ENCODE assay signal across 15 cellular contexts in genomic region chr5:78573318-78573717, GRCh38.
DNase-seq lines count a peak whose midpoint lies in the region; ATAC-seq and TF ChIP-seq lines count a peak whose summit lies in the region.
"Had no signal": no experiment of that assay in that cellular context is flagged by ENCODE, and none has a peak within 500 bp of the region (broad histone marks: within the 10 kb centered on the region; RNA-seq: fewer than 3 reads in every experiment).

No MANE protein-coding gene starts in this region.

- H3K4me1 ChIP-seq in adipocyte (ENCODE audit: control insufficient read depth, insufficient read depth, low read length) (peaks cover 68% of the 10 kb centered on the region), uterus (no peaks in the 10 kb centered on the region)
- no peaks in the 10 kb centered on the region for H3K4me1 ChIP-seq in effector memory CD4-positive, alpha-beta T cell (ENCODE audit: control insufficient read depth, insufficient read depth, low read length, poor library complexity, severe bottlenecking)

- H3K27me3 ChIP-seq in adipocyte (replicated peaks; ENCODE audit: control insufficient read depth, insufficient read depth, low read length) (no peaks in the 10 kb centered on the region), uterus (no peaks in the 10 kb centered on the region)
- H3K27me3 ChIP-seq in effector memory CD4-positive, alpha-beta T cell (replicated peaks; ENCODE audit: control insufficient read depth, insufficient read depth, low read length, poor library complexity, severe bottlenecking), result no peaks in the 10 kb centered on the region

- no peaks in the 10 kb centered on the region for H3K9me3 ChIP-seq in adipocyte (ENCODE audit: control insufficient read depth, low read length)
- H3K9me3 ChIP-seq in effector memory CD4-positive, alpha-beta T cell (ENCODE audit: control insufficient read depth, low read length), result no peaks in the 10 kb centered on the region
- no peaks in the 10 kb centered on the region for H3K9me3 ChIP-seq in uterus
- H3K9me3 ChIP-seq: lower lobe of right lung had no signal

- peak overlapping the region; percentile 43 for H3K9ac ChIP-seq in adipocyte (ENCODE audit: low read length)

- intact Hi-C loops in uterus (cut with DNase I; ENCODE audit: low total_unique reads), result no loop called here

- in situ Hi-C loops in GM13976 (cut with MboI; ENCODE audit: low sequenced_read_pairs, unreplicated experiment), result no loop called here

- H3K4me3 ChIP-seq in adipocyte (ENCODE audit: low read length) (no peak overlapping the region), uterus (no peak overlapping the region)
- H3K4me3 ChIP-seq in effector memory CD4-positive, alpha-beta T cell (ENCODE audit: insufficient read depth, low read depth, low read length, poor library complexity, severe bottlenecking), result no peak overlapping the region
- H3K4me3 ChIP-seq: lower lobe of right lung had no signal

- no peak overlapping the region for H3K27ac ChIP-seq in effector memory CD4-positive, alpha-beta T cell (ENCODE audit: insufficient read depth, low read length, poor library complexity, severe bottlenecking)
- H3K27ac ChIP-seq in uterus, result no peak overlapping the region
- H3K27ac ChIP-seq: C4-2B, lower lobe of right lung, VCaP had no signal

- TF ChIP-seq CTCF in GM13976 (IDR thresholded peaks at IDR 0.05; ENCODE audit: borderline replicate concordance, control extremely low read depth, extremely low read depth, insufficient read depth, missing control alignments), result no peak
- TF ChIP-seq CTCF in uterus (IDR thresholded peaks at IDR 0.05), result no peak

- ATAC-seq in GM19467 (IDR thresholded peaks at IDR 0.05; ENCODE audit: unreplicated experiment), result peak; percentile 54
- peak; percentile 65 for ATAC-seq in HG03103 (IDR thresholded peaks at IDR 0.05; ENCODE audit: low read depth, unreplicated experiment)
- ATAC-seq in HG03457 (IDR thresholded peaks at IDR 0.05; ENCODE audit: unreplicated experiment), result no peak

- DNase-seq in GM13976 (ENCODE audit: low spot score), result peak; percentile 38
- no peak for DNase-seq in adipocyte (ENCODE audit: low read depth)
- DNase-seq in effector memory CD4-positive, alpha-beta T cell, result no peak
- no peak for DNase-seq in stimulated activated CD4-positive, alpha-beta T cell treated with anti-CD3 and anti-CD28 coated beads, Interleukin-4, amount 100 ng/mL, for 4 hours
- no peak for DNase-seq in uterus
- DNase-seq: aorta; Kasumi-1; lower lobe of right lung; stimulated activated CD4-positive, alpha-beta T cell treated with anti-CD3 and anti-CD28 coated beads, Interleukin-1b, Interleukin-23, amount 100 ng/mL, for 48 hours; stimulated activated naive CD4-positive, alpha-beta T cell treated with Interleukin-2 at 50 U/mL for 16 hours had no signal

- H3K36me3 ChIP-seq in adipocyte (ENCODE audit: control insufficient read depth, insufficient read depth, low read length, severe bottlenecking) (no peaks in the 10 kb centered on the region), uterus (no peaks in the 10 kb centered on the region)
- H3K36me3 ChIP-seq in effector memory CD4-positive, alpha-beta T cell (ENCODE audit: control insufficient read depth, insufficient read depth, low read length), result no peaks in the 10 kb centered on the region
- H3K36me3 ChIP-seq: lower lobe of right lung had no signal

- no peak for TF ChIP-seq POLR2A in uterus (IDR thresholded peaks at IDR 0.05)
